Comparison of ENCODE assay signal across 2 cellular contexts in genomic region chr19:54416695-54417491, GRCh38.
TF ChIP-seq lines count a peak whose summit lies in the region.

No MANE protein-coding gene starts in this region.

TF ChIP-seq in K562, 482 proteins besides CTCF, POLR2A, EP300 and RAD21:
- TF ChIP-seq ZBTB43 (CRISPR knock-in tag; IDR thresholded peaks at IDR 0.05) (peak; percentile 96), CBFA2T3 (IDR thresholded peaks at IDR 0.05) (no peak), HNRNPL (IDR thresholded peaks at IDR 0.05; ENCODE audit: low read depth, low read length) (0 out of 2 replicates have a peak, but pooled peaks have one; percentile 46)

TF ChIP-seq in SK-N-SH, 30 proteins besides CTCF, POLR2A, EP300 and RAD21:
- TF ChIP-seq SIN3A (IDR thresholded peaks at IDR 0.05; ENCODE audit: borderline replicate concordance, low read depth, low read length) (no peak), ELF1 (IDR thresholded peaks at IDR 0.05) (no peak), FOXM1 (IDR thresholded peaks at IDR 0.05; ENCODE audit: low read depth) (no peak), RCOR1 (IDR thresholded peaks at IDR 0.05; ENCODE audit: low read length) (no peak), TCF12 (IDR thresholded peaks at IDR 0.05) (no peak), TEAD4 (IDR thresholded peaks at IDR 0.05; ENCODE audit: borderline replicate concordance, insufficient read depth) (no peak), YY1 (IDR thresholded peaks at IDR 0.05; ENCODE audit: low read depth) (no peak), JUND (IDR thresholded peaks at IDR 0.05) (no peak), FOSL2 (IDR thresholded peaks at IDR 0.05; ENCODE audit: borderline replicate concordance, low read depth) (no peak), FOXJ3 (CRISPR knock-in tag; IDR thresholded peaks at IDR 0.05) (no peak)
- TF ChIP-seq, protein P1, sequence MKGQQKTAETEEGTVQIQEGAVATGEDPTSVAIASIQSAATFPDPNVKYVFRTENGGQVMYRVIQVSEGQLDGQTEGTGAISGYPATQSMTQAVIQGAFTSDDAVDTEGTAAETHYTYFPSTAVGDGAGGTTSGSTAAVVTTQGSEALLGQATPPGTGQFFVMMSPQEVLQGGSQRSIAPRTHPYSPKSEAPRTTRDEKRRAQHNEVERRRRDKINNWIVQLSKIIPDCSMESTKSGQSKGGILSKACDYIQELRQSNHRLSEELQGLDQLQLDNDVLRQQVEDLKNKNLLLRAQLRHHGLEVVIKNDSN (IDR thresholded peaks at IDR 0.05; ENCODE audit: borderline replicate concordance, low read depth), result no peak
TF ChIP-seq in SK-N-SH: peak in this region for 0.
